ENCODE assay signal across 19 cellular contexts in genomic region chr9:223167-223566, GRCh38. TPM values are rescaled to one million over a fixed set of nuclear protein-coding genes. Genes with fewer than 3 reads are reported as not detected.
A peak's percentile ranks its signal among the peaks of the same experiment; 100 is the strongest.
DNase-seq lines count a peak whose midpoint lies in the region; ATAC-seq, FAIRE-seq and TF ChIP-seq lines count a peak whose summit lies in the region.
"Had no signal": no experiment of that assay in that cellular context is flagged by ENCODE, and none has a peak within 500 bp of the region (broad histone marks: within the 10 kb centered on the region; RNA-seq: fewer than 3 reads in every experiment).

No MANE protein-coding gene starts in this region.

- H3K27me3 ChIP-seq in A673 (replicated peaks; ENCODE audit: insufficient read depth, low read depth, low read length, poor library complexity) (peaks cover 72% of the 10 kb centered on the region), DND-41 (ENCODE audit: insufficient read depth, low read length, poor library complexity) (no peaks in the 10 kb centered on the region)
- H3K27me3 ChIP-seq: esophagus squamous epithelium had no signal

- H3K36me3 Mint-ChIP-seq in activated B cell treated with CpG ODN at 0.5 μM for 24 hours (ENCODE audit: low read depth) (peaks cover 12% of the 10 kb centered on the region), memory B cell (peaks cover 6% of the 10 kb centered on the region)

- DNase-seq in A673 (ENCODE audit: low spot score) (peak; percentile 4), DND-41 (no peak), activated B cell treated with CpG ODN at 0.5 μM for 24 hours (no peak), memory B cell (ENCODE audit: low spot score in 2 of 2) (no peak), G401 (ENCODE audit: low spot score) (no peak), left ventricle myocardium superior (no peak), urothelium cell line (ENCODE audit: low spot score) (no peak)
- DNase-seq: activated CD8-positive, alpha-beta memory T cell treated with anti-CD3 and anti-CD28 coated beads, Interleukin-2, amount 50 U/mL, for 48 hours; activated naive CD4-positive, alpha-beta T cell treated with anti-CD3 and anti-CD28 coated beads, Interleukin-2, amount 50 U/mL, for 16 hours; cortex of kidney; esophagus squamous epithelium; glutamatergic neuron; H9; mammary epithelial cell; MM.1S; NCI-H774; retina; substantia nigra had no signal

- 0 out of 3 replicates have a peak, but pooled peaks have one; percentile 28 for ATAC-seq in DND-41 (ENCODE audit: insufficient read depth, low read depth)
- no peak for ATAC-seq in activated B cell treated with CpG ODN at 0.5 μM for 24 hours (ENCODE audit: low read depth)
- ATAC-seq in memory B cell (ENCODE audit: low read depth): no peak
- ATAC-seq in left ventricle myocardium superior: no peak

- CTCF ChIA-PET in A673 (lab: Charles Lee) (no interaction called here), activated B cell treated with CpG ODN at 0.5 μM for 24 hours (lab: Charles Lee) (interaction anchor here (1.2 to 3.1 kb wide), 2 partner anchors 8 to 74 kb away, joined by 4 to 18 read pairs; partner anchors contain the start of gene DOCK8)

- no peak for FAIRE-seq in urothelium cell line (lab: Jason Lieb, UNC)
- FAIRE-seq: HTR-8/SVneo had no signal

- no peaks in the 10 kb centered on the region for H3K79me2 ChIP-seq in DND-41 (ENCODE audit: insufficient read depth, low read length)

- peak overlapping the region; percentile 15 for H3K27ac Mint-ChIP-seq in activated B cell treated with CpG ODN at 0.5 μM for 24 hours
- H3K27ac Mint-ChIP-seq in memory B cell: peak overlapping the region; percentile 0
- H3K27ac Mint-ChIP-seq: H9 had no signal

- POLR2A ChIA-PET in A673 (lab: Charles Lee; ENCODE audit: low non-redundant PET) (no interaction called here), activated B cell treated with CpG ODN at 0.5 μM for 24 hours (lab: Charles Lee) (interaction anchor here (0.8 to 2.6 kb wide), 3 partner anchors 8 to 50 kb away, joined by 3 to 19 read pairs (median 3); partner anchors contain the start of gene DOCK8)

- H3K9me3 ChIP-seq in A673 (ENCODE audit: low read depth, low read length, poor library complexity, severe bottlenecking) (no peaks in the 10 kb centered on the region), DND-41 (ENCODE audit: insufficient read depth, low read length, severe bottlenecking) (no peaks in the 10 kb centered on the region)
- H3K9me3 ChIP-seq: esophagus squamous epithelium had no signal

- intact Hi-C loops in A673 (cut with micrococcal nuclease; ENCODE audit: unreplicated experiment) (no loop called here), activated B cell treated with CpG ODN at 0.5 μM for 24 hours (cut with micrococcal nuclease) (loop anchor here (1.0 kb wide), 1 partner anchor 8 kb away; no protein-coding TSS in a partner anchor), left ventricle myocardium superior (cut with micrococcal nuclease) (no loop called here)

- peak overlapping the region; percentile 13 for H3K4me3 Mint-ChIP-seq in activated B cell treated with CpG ODN at 0.5 μM for 24 hours
- peak overlapping the region; percentile 40 for H3K4me3 Mint-ChIP-seq in memory B cell
- H3K4me3 Mint-ChIP-seq: H9 had no signal

- H3K4me2 ChIP-seq in DND-41 (ENCODE audit: insufficient read depth, low read length): no peak overlapping the region

- H2AFZ ChIP-seq in DND-41 (ENCODE audit: low read depth, low read length): no peak overlapping the region

- H4K20me1 ChIP-seq in DND-41 (ENCODE audit: insufficient read depth, low read length): no peaks in the 10 kb centered on the region

- H3K27ac ChIP-seq in A673 (ENCODE audit: low read depth, low read length, poor library complexity, severe bottlenecking) (no peak overlapping the region), DND-41 (ENCODE audit: low read length) (no peak overlapping the region)

- H3K9me3 Mint-ChIP-seq in activated B cell treated with CpG ODN at 0.5 μM for 24 hours (no peaks in the 10 kb centered on the region), memory B cell (peaks cover 2% of the 10 kb centered on the region)
- H3K9me3 Mint-ChIP-seq: H9 had no signal

- TF ChIP-seq CTCF in A673 (conservative IDR thresholded peaks at IDR 0.05; ENCODE audit: low read depth, low read length) (no peak), DND-41 (IDR thresholded peaks at IDR 0.05; ENCODE audit: borderline replicate concordance, extremely low read depth, low read length, poor library complexity, severe bottlenecking) (no peak), activated B cell treated with CpG ODN at 0.5 μM for 24 hours (IDR thresholded peaks at IDR 0.05) (no peak)

- no peak overlapping the region for H3K9ac ChIP-seq in DND-41 (ENCODE audit: low read depth, low read length)

- H3K4me1 ChIP-seq in A673 (ENCODE audit: insufficient read depth, low read length, poor library complexity, severe bottlenecking): peaks cover 3% of the 10 kb centered on the region
- H3K4me1 ChIP-seq in DND-41 (ENCODE audit: insufficient read depth, low read length): peaks cover 35% of the 10 kb centered on the region

- no TSS peak for BruUV-seq in A673 (replicated peaks; lab: Mats Ljungman, UMichigan)

- H3K27me3 Mint-ChIP-seq in activated B cell treated with CpG ODN at 0.5 μM for 24 hours: no peaks in the 10 kb centered on the region
- H3K27me3 Mint-ChIP-seq in memory B cell: no peaks in the 10 kb centered on the region

- H3K36me3 ChIP-seq in A673 (ENCODE audit: insufficient read depth, low read length, poor library complexity, severe bottlenecking) (no peaks in the 10 kb centered on the region), DND-41 (ENCODE audit: insufficient read depth, low read length) (no peaks in the 10 kb centered on the region)
- H3K36me3 ChIP-seq: esophagus squamous epithelium had no signal

- H3K4me1 Mint-ChIP-seq in activated B cell treated with CpG ODN at 0.5 μM for 24 hours (peaks cover 44% of the 10 kb centered on the region), memory B cell (peaks cover 20% of the 10 kb centered on the region)

- H3K4me3 ChIP-seq in A673 (ENCODE audit: low read depth, low read length, poor library complexity, severe bottlenecking): no peak overlapping the region
- H3K4me3 ChIP-seq in DND-41 (ENCODE audit: low read depth in 1 of 2, low read length in 2 of 2): no peak overlapping the region
- H3K4me3 ChIP-seq: esophagus squamous epithelium had no signal

- in situ Hi-C loops in G401 (cut with HindIII; ENCODE audit: low sequenced_read_pairs): no loop called here

RNA-seq across cellular contexts. Expression of gene DOCK8, which starts 8.5 kb away (rescaled TPM):
- total RNA-seq in A673 (2021) (not detected in 2 replicates), activated B cell treated with CpG ODN at 0.5 μM for 24 hours (207 and 219 TPM in 2 replicates), left ventricle myocardium superior (5.7 TPM)
- not detected in 2 replicates for total RNA-seq in G401 (2014; rRNA removed; shearing (Covaris generic))

RNA-seq across cellular contexts. Expression of gene ZNG1A, which starts 44.3 kb away (rescaled TPM):
- total RNA-seq in A673 (2021) (45.8 and 50.7 TPM in 2 replicates), activated B cell treated with CpG ODN at 0.5 μM for 24 hours (58.8 and 67.2 TPM in 2 replicates), left ventricle myocardium superior (11.9 TPM)
- total RNA-seq in G401 (2014; rRNA removed; shearing (Covaris generic)): 46.2 and 48.3 TPM in 2 replicates

Comparison
In these comparisons a context has a peak if more than half of its experiments do, and no peak if none do; other contexts are left out.
1. RNA of gene DOCK8, which starts 8.5 kb away (total RNA-seq): 207 to 219 TPM in activated B cell treated with CpG ODN at 0.5 μM for 24 hours; 5.7 TPM in left ventricle myocardium superior (single experiment), not detected in A673 and not detected in G401; every median in the first group is over 10 times any median in the second.